8 cellular contexts compared by ENCODE assay signal in the genomic region with DNA sequence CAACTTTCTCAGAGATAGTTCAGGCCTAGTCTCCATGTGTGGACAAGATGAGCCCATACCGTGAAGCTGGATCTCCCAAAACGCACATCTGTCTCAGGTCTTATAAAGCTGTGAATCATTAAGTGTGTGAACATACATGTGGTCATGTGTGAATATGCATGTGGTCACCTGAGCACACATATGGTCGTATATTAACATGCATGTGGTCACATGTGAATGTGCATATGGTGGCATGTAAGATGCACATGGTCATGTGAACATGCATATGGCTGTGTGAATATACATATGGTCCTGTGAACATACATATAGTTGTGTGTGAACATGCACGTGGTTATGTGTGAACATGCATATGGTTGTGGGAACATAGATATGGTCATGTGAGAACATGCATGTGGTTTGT.
"Had no signal": no experiment of that assay in that cellular context is flagged by ENCODE, and none has a peak within 500 bp of the region (broad histone marks: within the 10 kb centered on the region; RNA-seq: fewer than 3 reads in every experiment).

No MANE protein-coding gene starts in this region.

- H3K4me3 ChIP-seq: GM23248, HAP-1, K562 had no signal

- H3K36me3 ChIP-seq: HAP-1 had no signal

- FAIRE-seq: K562 had no signal

- H3K27ac ChIP-seq: GM23248 had no signal

- DNase-seq: GM23248, GOT3, H7, HFFc6, IMR-90, KG1 had no signal
